In genomic region chr10:788796-789748, GRCh38 we compare ENCODE assay signal across 8 cellular contexts.
A peak's percentile ranks its signal among the peaks of the same experiment; 100 is the strongest.
DNase-seq lines count a peak whose midpoint lies in the region; ATAC-seq and TF ChIP-seq lines count a peak whose summit lies in the region.

No MANE protein-coding gene starts in this region.

- H3K27ac Mint-ChIP-seq in T-helper 17 cell: no peak overlapping the region

- H3K4me3 ChIP-seq in epithelial cell of esophagus (ENCODE audit: low read length): peak overlapping the region; percentile 40

- peak overlapping the region; percentile 53; the same call in 1 of the 2 replicates for H3K27ac ChIP-seq in 22Rv1

- H3K4me3 Mint-ChIP-seq in T-helper 17 cell: peak overlapping the region; percentile 31

- no peaks in the 10 kb centered on the region for H3K27me3 Mint-ChIP-seq in T-helper 17 cell

- TF ChIP-seq CTCF in 22Rv1 (IDR thresholded peaks at IDR 0.05) (peak; percentile 90), GM12872 (IDR thresholded peaks at IDR 0.05; ENCODE audit: insufficient read depth, low read depth, low read length) (peak; percentile 72), epithelial cell of esophagus (IDR thresholded peaks at IDR 0.05; ENCODE audit: insufficient read depth, low read depth, low read length, missing control alignments) (peak; percentile 67)

- ATAC-seq in T-helper 17 cell: no peak

- H3K9me3 ChIP-seq in T-helper 17 cell (ENCODE audit: control insufficient read depth, low read length, poor library complexity, severe bottlenecking): no peaks in the 10 kb centered on the region

- DNase-seq in T-helper 17 cell (no peak), epithelial cell of esophagus (ENCODE audit: low read depth) (peak; percentile 59), mesenteric fat pad (ENCODE audit: low spot score) (peak; percentile 86), superior temporal gyrus (ENCODE audit: extremely low spot score) (peak; percentile 87), NCI-H128 (lab: John Stamatoyannopoulos, UW; ENCODE audit: unreplicated experiment) (no peak), NCI-H2171 (lab: John Stamatoyannopoulos, UW) (no peak)

- no peaks in the 10 kb centered on the region for H3K36me3 Mint-ChIP-seq in T-helper 17 cell (ENCODE audit: low read depth)

- H3K4me1 Mint-ChIP-seq in T-helper 17 cell: no peaks in the 10 kb centered on the region

Comparison
In these comparisons a context has a peak if more than half of its experiments do, and no peak if none do; other contexts are left out.
1. DNase-seq: peak in epithelial cell of esophagus (single experiment), mesenteric fat pad (single experiment) and superior temporal gyrus (single experiment); none in T-helper 17 cell (0 of 3), NCI-H128 (single experiment) and NCI-H2171 (single experiment).
2. Peak in every context shown above with its lines, with median percentiles within 50 percentile points of each other: CTCF ChIP-seq.